1 cellular context compared by ENCODE assay signal in genomic region chr7:87347207-87347606, GRCh38.
TF ChIP-seq lines count a peak whose summit lies in the region.

No MANE protein-coding gene starts in this region.

TF ChIP-seq in SK-N-SH treated with all-trans-retinoic acid at 6 μM for 48 hours, 23 proteins besides CTCF, POLR2A, EP300 and RAD21 (continued from another document):
- no peak for TF ChIP-seq CREB5 (CRISPR knock-in tag; IDR thresholded peaks at IDR 0.05; ENCODE audit: low read depth)
- no peak for TF ChIP-seq ZFP30 (CRISPR knock-in tag; IDR thresholded peaks at IDR 0.05)
- peak; percentile 82 for TF ChIP-seq TCF4 (CRISPR knock-in tag; IDR thresholded peaks at IDR 0.05; ENCODE audit: borderline replicate concordance)
- TF ChIP-seq TSHZ2 (CRISPR knock-in tag; IDR thresholded peaks at IDR 0.05), result peak; percentile 81; the same call in 1 of the 2 replicates
- no peak for TF ChIP-seq BACH2 (CRISPR knock-in tag; IDR thresholded peaks at IDR 0.05; ENCODE audit: borderline replicate concordance)
- TF ChIP-seq TOX (CRISPR knock-in tag; IDR thresholded peaks at IDR 0.05; ENCODE audit: borderline replicate concordance), result no peak
- TF ChIP-seq ARNTL (CRISPR knock-in tag; IDR thresholded peaks at IDR 0.05; ENCODE audit: borderline replicate concordance, low read depth), result no peak
- no peak for TF ChIP-seq OSR1 (CRISPR knock-in tag; IDR thresholded peaks at IDR 0.05)
- no peak for TF ChIP-seq GLIS3 (CRISPR knock-in tag; IDR thresholded peaks at IDR 0.05)
- TF ChIP-seq ISL1 (CRISPR knock-in tag; IDR thresholded peaks at IDR 0.05), result no peak
- TF ChIP-seq ZNF8 (CRISPR knock-in tag; IDR thresholded peaks at IDR 0.05), result peak; percentile 84
- peak; percentile 79; the same call in 1 of the 2 replicates for TF ChIP-seq CSRNP3 (CRISPR knock-in tag; IDR thresholded peaks at IDR 0.05)
- TF ChIP-seq PPARA (CRISPR knock-in tag; IDR thresholded peaks at IDR 0.05; ENCODE audit: borderline replicate concordance), result no peak
